Comparison of ENCODE assay signal across 2 cellular contexts in genomic region chr7:151541709-151542499, GRCh38.
TF ChIP-seq lines count a peak whose summit lies in the region.

No MANE protein-coding gene starts in this region.

TF ChIP-seq in H1, 55 proteins besides CTCF, POLR2A, EP300 and RAD21:
- TF ChIP-seq BACH1 (IDR thresholded peaks at IDR 0.05; ENCODE audit: low read length) (no peak), ATF3 (IDR thresholded peaks at IDR 0.05; ENCODE audit: insufficient read depth, low read depth, low read length) (no peak)

TF ChIP-seq in SK-N-SH, 30 proteins besides CTCF, POLR2A, EP300 and RAD21:
- no peak for TF ChIP-seq FOXJ3 (CRISPR knock-in tag; IDR thresholded peaks at IDR 0.05)
- no peak for TF ChIP-seq GABPA (IDR thresholded peaks at IDR 0.05; ENCODE audit: low read depth)
- TF ChIP-seq SMC3 (IDR thresholded peaks at IDR 0.05; ENCODE audit: low read depth, low read length), result no peak
- no peak for TF ChIP-seq USF2 (IDR thresholded peaks at IDR 0.05; ENCODE audit: borderline replicate concordance, low read depth, low read length)
- TF ChIP-seq REST (IDR thresholded peaks at IDR 0.05; ENCODE audit: low read depth, low read length), result no peak
- no peak for TF ChIP-seq NRF1 (IDR thresholded peaks at IDR 0.05; ENCODE audit: low read depth, low read length)
- no peak for TF ChIP-seq ZBTB33 (IDR thresholded peaks at IDR 0.05; ENCODE audit: borderline replicate concordance, low read depth)
- no peak for TF ChIP-seq SIN3A (IDR thresholded peaks at IDR 0.05; ENCODE audit: borderline replicate concordance, low read depth, low read length)
- TF ChIP-seq MXI1 (IDR thresholded peaks at IDR 0.05; ENCODE audit: low read depth, low read length), result no peak
- no peak for TF ChIP-seq IRF3 (IDR thresholded peaks at IDR 0.05; ENCODE audit: low read depth, low read length)
- TF ChIP-seq PBX3 (IDR thresholded peaks at IDR 0.05), result no peak
- TF ChIP-seq RXRA (IDR thresholded peaks at IDR 0.05; ENCODE audit: borderline replicate concordance, low read depth), result no peak
- TF ChIP-seq RFX5 (IDR thresholded peaks at IDR 0.05; ENCODE audit: low read length), result no peak
- TF ChIP-seq FOXM1 (IDR thresholded peaks at IDR 0.05; ENCODE audit: low read depth), result no peak
- no peak for TF ChIP-seq POLR2AphosphoS5 (IDR thresholded peaks at IDR 0.05; ENCODE audit: low read depth, low read length)
- no peak for TF ChIP-seq USF1 (IDR thresholded peaks at IDR 0.05; ENCODE audit: borderline replicate concordance, low read depth)
- no peak for TF ChIP-seq RCOR1 (IDR thresholded peaks at IDR 0.05; ENCODE audit: low read length)
